ENCODE assay signal across 8 cellular contexts in genomic region chr6:78867370-78868040, GRCh38. TPM values are rescaled to one million over a fixed set of nuclear protein-coding genes. Genes with fewer than 3 reads are reported as not detected.
DNase-seq lines count a peak whose midpoint lies in the region; ATAC-seq lines count a peak whose summit lies in the region.

IRAK1BP1 (plus strand) TSS chr6:78867551; CDS start chr6:78867577, 26 bp downstream.

- H3K4me3 Mint-ChIP-seq in activated CD4-positive, alpha-beta memory T cell treated with anti-CD3 and anti-CD28 coated beads for 36 hours = peak within 1 kb of the TSS; percentile 97

- H3K9me3 Mint-ChIP-seq in activated CD4-positive, alpha-beta memory T cell treated with anti-CD3 and anti-CD28 coated beads for 36 hours = no peaks in the 10 kb centered on the region

- POLR2A ChIA-PET in activated CD4-positive, alpha-beta memory T cell treated with anti-CD3 and anti-CD28 coated beads for 36 hours (lab: Charles Lee) = interaction anchor here (1.0 kb wide), 1 partner anchor 208 kb away, joined by 3 read pairs; no protein-coding TSS in a partner anchor

- peaks cover 21% of the 10 kb centered on the region for H3K4me1 Mint-ChIP-seq in activated CD4-positive, alpha-beta memory T cell treated with anti-CD3 and anti-CD28 coated beads for 36 hours (ENCODE audit: low read depth)

- intact Hi-C loops in activated CD4-positive, alpha-beta memory T cell treated with anti-CD3 and anti-CD28 coated beads for 36 hours (cut with micrococcal nuclease) = loop anchor here (1.0 to 5.0 kb wide), 3 partner anchors 211 to 670 kb away; partner anchors contain the start of genes HMGN3, LCA5 and PHIP

- ATAC-seq in GM19328 (IDR thresholded peaks at IDR 0.05; ENCODE audit: unreplicated experiment) (peak; percentile 96), HG03469 (IDR thresholded peaks at IDR 0.05; ENCODE audit: unreplicated experiment) (peak; percentile 90)

- DNase-seq in CD1c-positive myeloid dendritic cell (ENCODE audit: extremely low spot score) = peak; percentile 68
- peak; percentile 97 for DNase-seq in NCI-H748 (lab: John Stamatoyannopoulos, UW; ENCODE audit: unreplicated experiment)
- DNase-seq in activated CD4-positive, alpha-beta memory T cell treated with anti-CD3 and anti-CD28 coated beads for 36 hours = peak; percentile 90
- peak; percentile 32 for DNase-seq in effector CD4-positive, alpha-beta T cell
- DNase-seq in lung microvascular endothelial cell (ENCODE audit: low read depth in 2 of 2) = peak; percentile 79 to 90
- peak; percentile 51 to 58 (median 57) for DNase-seq in stimulated activated CD4-positive, alpha-beta T cell treated with anti-CD3 and anti-CD28 coated beads, TNF-alpha, amount 100 ng/mL, for 4 hours (ENCODE audit: low read depth in 3 of 3)

- H3K27me3 Mint-ChIP-seq in activated CD4-positive, alpha-beta memory T cell treated with anti-CD3 and anti-CD28 coated beads for 36 hours = no peaks in the 10 kb centered on the region

- H3K36me3 Mint-ChIP-seq in activated CD4-positive, alpha-beta memory T cell treated with anti-CD3 and anti-CD28 coated beads for 36 hours = peaks cover 4% of the 10 kb centered on the region

- H3K27ac Mint-ChIP-seq in activated CD4-positive, alpha-beta memory T cell treated with anti-CD3 and anti-CD28 coated beads for 36 hours = peak within 1 kb of the TSS; percentile 86

- CTCF ChIA-PET in activated CD4-positive, alpha-beta memory T cell treated with anti-CD3 and anti-CD28 coated beads for 36 hours (lab: Charles Lee) = interaction anchor here (1.3 kb wide), 1 partner anchor 13 kb away, joined by 3 read pairs; no protein-coding TSS in a partner anchor

RNA-seq across cellular contexts. Expression of gene IRAK1BP1, which starts in this region (rescaled TPM):
- total RNA-seq in activated CD4-positive, alpha-beta memory T cell treated with anti-CD3 and anti-CD28 coated beads for 36 hours = 1 to 10 TPM; 2.1 to 2.4 TPM
- 1.5 and 2.2 TPM in 2 replicates for total RNA-seq in lung microvascular endothelial cell

Comparison
In these comparisons a context has a peak if more than half of its experiments do, and no peak if none do; other contexts are left out.
1. Peak in every context shown above with its lines: DNase-seq and ATAC-seq.
2. DNase-seq: peak in every context shown above with its lines; median percentile 97 in NCI-H748; 90 in activated CD4-positive, alpha-beta memory T cell treated with anti-CD3 and anti-CD28 coated beads for 36 hours; 84 in lung microvascular endothelial cell; 68 in CD1c-positive myeloid dendritic cell; 57 in stimulated activated CD4-positive, alpha-beta T cell treated with anti-CD3 and anti-CD28 coated beads, TNF-alpha, amount 100 ng/mL, for 4 hours; 32 in effector CD4-positive, alpha-beta T cell.